ENCODE assay signal across 8 cellular contexts in genomic region chr1:248807067-248807737, GRCh38.
DNase-seq lines count a peak whose midpoint lies in the region; ATAC-seq, FAIRE-seq and TF ChIP-seq lines count a peak whose summit lies in the region.

No MANE protein-coding gene starts in this region.

- no peak for DNase-seq in AG09319 (ENCODE audit: extremely low read depth, low read depth)
- DNase-seq in GM18507 (ENCODE audit: extremely low spot score, insufficient read length, low read depth): peak; percentile 38
- peak; percentile 6 for DNase-seq in NCI-H748 treated with DMSO at 0.1 percent for 48 hours (lab: John Stamatoyannopoulos, UW)
- DNase-seq in activated T-cell treated with anti-CD3 and anti-CD28 coated beads for 1 hour (ENCODE audit: low read depth): peak; percentile 42
- peak; percentile 60 for DNase-seq in fibroblast of pulmonary artery (ENCODE audit: low read depth)
- DNase-seq in nucleus accumbens (lab: John Stamatoyannopoulos, UW): peak in 36 of 56 donors; percentile 8 to 78 (median 36)
- DNase-seq in H54 (ENCODE audit: insufficient read length, low spot score): no peak

- TF ChIP-seq CTCF in AG09319 (IDR thresholded peaks at IDR 0.05; ENCODE audit: low read depth, low read length) (peak; percentile 63), fibroblast of pulmonary artery (IDR thresholded peaks at IDR 0.05; ENCODE audit: low read length, missing control alignments) (peak; percentile 78)

- no peak overlapping the region for H3K4me3 ChIP-seq in fibroblast of pulmonary artery (replicated peaks; ENCODE audit: low read depth, low read length)

- ATAC-seq in HG02885 (IDR thresholded peaks at IDR 0.05; ENCODE audit: poor library complexity, unreplicated experiment): peak; percentile 57

- FAIRE-seq in GM18507 (lab: Jason Lieb, UNC): peak; percentile 78
- FAIRE-seq in H54 (lab: Jason Lieb, UNC): no peak

- no peak for TF ChIP-seq POLR2A in H54 (IDR thresholded peaks at IDR 0.05; ENCODE audit: low read depth, low read length)

Comparison
In these comparisons a context has a peak if more than half of its experiments do, and no peak if none do; other contexts are left out.
1. DNase-seq: peak in GM18507 (single experiment), NCI-H748 treated with DMSO at 0.1 percent for 48 hours (single experiment), activated T-cell treated with anti-CD3 and anti-CD28 coated beads for 1 hour (single experiment), fibroblast of pulmonary artery (single experiment) and nucleus accumbens (36 of 56); none in AG09319 (single experiment) and H54 (single experiment).